29 cellular contexts compared by ENCODE assay signal in genomic region chr9:121990600-121991304, GRCh38.
"Had no signal": no experiment of that assay in that cellular context is flagged by ENCODE, and none has a peak within 500 bp of the region (broad histone marks: within the 10 kb centered on the region; RNA-seq: fewer than 3 reads in every experiment).

No MANE protein-coding gene starts in this region.

- H3K4me1 ChIP-seq: SJCRH30 had no signal

- H3K9me3 Mint-ChIP-seq: activated CD4-positive, alpha-beta T cell treated with anti-CD3 and anti-CD28 coated beads, Interleukin-2, amount 10 ng/mL, durations not matched to agents 24 days and 14 days; activated CD8-positive, alpha-beta T cell treated with anti-CD3 and anti-CD28 coated beads for 36 hours; activated naive CD4-positive, alpha-beta T cell treated with anti-CD3 and anti-CD28 coated beads, Interleukin-2, amount 10 ng/mL, durations not matched to agents 7 days and 5 days; activated naive CD8-positive, alpha-beta T cell treated with anti-CD3 and anti-CD28 coated beads, Interleukin-2, amount 50 U/mL, for 24 hours; brain had no signal

- H3K4me3 ChIP-seq: MG63, SJCRH30, SK-N-MC had no signal

- H3K36me3 ChIP-seq: MG63, SJCRH30, WERI-Rb-1 had no signal

- H3K27me3 ChIP-seq: MG63, SJCRH30 had no signal

- H3K36me3 Mint-ChIP-seq: activated naive CD4-positive, alpha-beta T cell treated with anti-CD3 and anti-CD28 coated beads, Interleukin-2, amount 10 ng/mL, durations not matched to agents 7 days and 5 days; brain had no signal

- H3K27ac ChIP-seq: SJCRH30, SK-N-MC, WERI-Rb-1 had no signal

- H3K4me3 Mint-ChIP-seq: activated CD4-positive, alpha-beta T cell treated with anti-CD3 and anti-CD28 coated beads, Interleukin-2, amount 10 ng/mL, durations not matched to agents 24 days and 14 days; activated CD8-positive, alpha-beta T cell treated with anti-CD3 and anti-CD28 coated beads for 36 hours; activated naive CD4-positive, alpha-beta T cell treated with anti-CD3 and anti-CD28 coated beads, Interleukin-2, amount 10 ng/mL, durations not matched to agents 7 days and 5 days; activated naive CD8-positive, alpha-beta T cell; activated naive CD8-positive, alpha-beta T cell treated with anti-CD3 and anti-CD28 coated beads, Interleukin-2, amount 50 U/mL, for 24 hours; brain had no signal

- H3K4me1 Mint-ChIP-seq: activated CD4-positive, alpha-beta T cell treated with anti-CD3 and anti-CD28 coated beads, Interleukin-2, amount 10 ng/mL, durations not matched to agents 24 days and 14 days; activated naive CD4-positive, alpha-beta T cell treated with anti-CD3 and anti-CD28 coated beads, Interleukin-2, amount 10 ng/mL, durations not matched to agents 7 days and 5 days; activated naive CD8-positive, alpha-beta T cell treated with anti-CD3 and anti-CD28 coated beads, Interleukin-2, amount 50 U/mL, for 24 hours; brain had no signal

- H3K27ac Mint-ChIP-seq: activated CD4-positive, alpha-beta T cell treated with anti-CD3 and anti-CD28 coated beads, Interleukin-2, amount 10 ng/mL, durations not matched to agents 24 days and 14 days; activated CD8-positive, alpha-beta T cell treated with anti-CD3 and anti-CD28 coated beads for 36 hours; activated naive CD4-positive, alpha-beta T cell treated with anti-CD3 and anti-CD28 coated beads, Interleukin-2, amount 10 ng/mL, durations not matched to agents 7 days and 5 days; activated naive CD8-positive, alpha-beta T cell; activated naive CD8-positive, alpha-beta T cell treated with anti-CD3 and anti-CD28 coated beads, Interleukin-2, amount 50 U/mL, for 24 hours had no signal

- H3K27me3 Mint-ChIP-seq: activated CD4-positive, alpha-beta T cell treated with anti-CD3 and anti-CD28 coated beads, Interleukin-2, amount 10 ng/mL, durations not matched to agents 24 days and 14 days; activated CD8-positive, alpha-beta T cell treated with anti-CD3 and anti-CD28 coated beads for 36 hours; activated naive CD4-positive, alpha-beta T cell treated with anti-CD3 and anti-CD28 coated beads, Interleukin-2, amount 10 ng/mL, durations not matched to agents 7 days and 5 days; activated naive CD8-positive, alpha-beta T cell; activated naive CD8-positive, alpha-beta T cell treated with anti-CD3 and anti-CD28 coated beads, Interleukin-2, amount 50 U/mL, for 24 hours had no signal

- DNase-seq: activated CD4-positive, alpha-beta T cell treated with anti-CD3 and anti-CD28 coated beads, Interleukin-2, amount 10 ng/mL, durations not matched to agents 24 days and 14 days; activated CD4-positive, alpha-beta T cell treated with anti-CD3 and anti-CD28 coated beads, Interleukin-2, amount 50 U/mL, for 4 hours; activated CD8-positive, alpha-beta memory T cell treated with anti-CD3 and anti-CD28 coated beads, Interleukin-2, amount 50 U/mL, for 4 hours; activated CD8-positive, alpha-beta T cell treated with anti-CD3 and anti-CD28 coated beads for 36 hours; activated effector memory CD4-positive, alpha-beta T cell treated with Interleukin-2 at 50 U/mL for 16 hours; activated naive CD4-positive, alpha-beta T cell treated with anti-CD3 and anti-CD28 coated beads, Interleukin-2, amount 10 ng/mL, durations not matched to agents 7 days and 5 days; activated naive CD8-positive, alpha-beta T cell treated with anti-CD3 and anti-CD28 coated beads, Interleukin-2, amount 50 U/mL, for 24 hours; activated T-cell treated with anti-CD3 and anti-CD28 coated beads, Interleukin-2, amount 50 U/mL, for 48 hours; anterior cingulate cortex; central memory CD4-positive, alpha-beta T cell; Kasumi-1; KG1; MG63; NCI-H1048; NCI-H1105 treated with DMSO at 0.1 percent for 48 hours; NCI-H1436; NCI-H1694; NCI-H1930; NCI-H2081 treated with DMSO at 0.1 percent for 48 hours; NCI-H524; NCI-H69; SHP77; SJCRH30; T1000; WERI-Rb-1 had no signal

- H3K9me3 ChIP-seq: MG63, SJCRH30 had no signal

- ATAC-seq: activated CD8-positive, alpha-beta T cell treated with anti-CD3 and anti-CD28 coated beads for 36 hours; activated naive CD8-positive, alpha-beta T cell treated with anti-CD3 and anti-CD28 coated beads, Interleukin-2, amount 50 U/mL, for 24 hours; Panc1 had no signal
